11 cellular contexts compared by ENCODE assay signal in the genomic region with DNA sequence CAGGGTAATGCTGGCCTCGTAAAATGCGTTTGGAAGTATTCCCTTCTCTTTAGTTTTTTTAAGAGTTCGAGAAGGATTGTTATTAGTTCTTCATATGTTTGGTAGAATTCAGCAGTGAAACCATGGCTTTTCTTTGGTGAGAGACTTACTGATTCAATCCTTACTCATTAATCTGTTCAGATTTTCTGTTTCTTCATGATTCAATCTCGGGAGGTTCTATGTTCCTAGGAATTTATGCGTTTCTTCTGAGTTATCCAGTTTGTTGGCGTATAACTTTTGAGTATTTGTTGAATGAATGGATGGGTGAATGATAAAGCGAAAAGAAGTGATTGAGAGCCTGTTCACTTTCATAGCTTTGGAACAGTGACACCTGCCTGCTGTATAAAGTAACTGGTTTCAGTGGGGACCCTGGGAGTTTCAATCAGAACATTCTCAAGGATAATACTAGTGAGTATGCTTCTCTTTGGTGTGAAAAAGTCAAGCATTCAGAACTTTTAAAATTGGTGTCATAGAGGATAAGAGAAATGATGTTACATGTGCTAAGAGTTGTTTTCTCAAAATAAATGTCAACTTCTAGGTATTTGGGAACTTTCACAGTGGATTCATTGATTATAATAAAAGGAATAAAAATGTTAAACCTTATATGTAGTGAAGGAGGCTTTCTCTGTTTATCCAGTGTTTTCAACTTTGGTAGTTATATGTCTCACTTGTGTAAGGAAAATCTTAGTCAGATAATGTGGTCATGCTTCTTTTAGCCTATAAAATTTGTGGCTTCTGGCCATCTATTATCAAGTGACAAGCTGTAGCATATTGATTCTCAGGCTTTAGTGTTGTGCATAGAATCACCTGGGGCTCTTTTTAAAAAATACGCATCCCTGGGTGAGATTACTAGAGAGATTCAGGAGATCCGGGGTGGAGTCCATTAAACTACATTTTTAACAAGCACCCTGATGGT. TPM values are rescaled to one million over a fixed set of nuclear protein-coding genes. Genes with fewer than 3 reads are reported as not detected.
A peak's percentile ranks its signal among the peaks of the same experiment; 100 is the strongest.
DNase-seq lines count a peak whose midpoint lies in the region; ATAC-seq and TF ChIP-seq lines count a peak whose summit lies in the region.
"Had no signal": no experiment of that assay in that cellular context is flagged by ENCODE, and none has a peak within 500 bp of the region (broad histone marks: within the 10 kb centered on the region; RNA-seq: fewer than 3 reads in every experiment).

No MANE protein-coding gene starts in this region.

- peaks cover 6% of the 10 kb centered on the region; the same call in 1 of the 2 replicates for H3F3A ChIP-seq in PC-9 (ENCODE audit: insufficient read depth, low read depth)

- 0 out of 2 replicates have a peak overlapping the region, but pooled peaks have one; percentile 2 for H3K27ac ChIP-seq in PC-9
- H3K27ac ChIP-seq: upper lobe of right lung had no signal

- no peaks in the 10 kb centered on the region for H3K9me2 ChIP-seq in PC-9 (ENCODE audit: insufficient read depth)

- no TSS peak for BruUV-seq in PC-9 (replicated peaks; lab: Mats Ljungman, UMichigan)

- no peak overlapping the region for H3K4me3 Mint-ChIP-seq in activated T-cell treated with anti-CD3 and anti-CD28 coated beads, Interleukin-2, amount 50 U/mL, for 24 hours
- H3K4me3 Mint-ChIP-seq in glutamatergic neuron (ENCODE audit: unreplicated experiment), result no peak overlapping the region
- H3K4me3 Mint-ChIP-seq: mesothelial cell of epicardium had no signal

- H3K4me2 ChIP-seq in PC-9, result no peak overlapping the region

- TF ChIP-seq POLR2A in GM18505 (IDR thresholded peaks at IDR 0.05; ENCODE audit: borderline replicate concordance, extremely low read depth, insufficient read depth, insufficient read length), result no peak

- peaks cover 23% of the 10 kb centered on the region for H4K20me1 ChIP-seq in PC-9 (ENCODE audit: insufficient read depth)

- POLR2A ChIA-PET in PC-9 (lab: Charles Lee; ENCODE audit: unreplicated experiment), result no interaction called here

- ATAC-seq in stimulated activated naive CD8-positive, alpha-beta T cell treated with anti-CD3 and anti-CD28 coated beads, Interleukin-15, Interleukin-2, amounts not matched to agents 100 U/mL and 50 U/mL, for 24 hours, result peak; percentile 30
- ATAC-seq in GM18505 (IDR thresholded peaks at IDR 0.05; ENCODE audit: unreplicated experiment), result no peak

- peaks cover 4% of the 10 kb centered on the region; the same call in 1 of the 2 replicates for H3K36me3 ChIP-seq in PC-9 (ENCODE audit: low read depth)
- H3K36me3 ChIP-seq: upper lobe of right lung had no signal

- H2AFZ ChIP-seq in PC-9, result no peak overlapping the region

- no peaks in the 10 kb centered on the region for H3K9me3 Mint-ChIP-seq in activated T-cell treated with anti-CD3 and anti-CD28 coated beads, Interleukin-2, amount 50 U/mL, for 24 hours
- peaks cover 2% of the 10 kb centered on the region for H3K9me3 Mint-ChIP-seq in glutamatergic neuron (ENCODE audit: unreplicated experiment)
- H3K9me3 Mint-ChIP-seq: mesothelial cell of epicardium had no signal

- TF ChIP-seq CTCF in PC-9 (conservative IDR thresholded peaks at IDR 0.05) (peak; percentile 54; the same call in 1 of the 2 replicates), glutamatergic neuron (IDR thresholded peaks at IDR 0.05; ENCODE audit: partially characterized antibody, unreplicated experiment) (no peak)

- H3K4me1 ChIP-seq in PC-9 (replicated peaks; ENCODE audit: insufficient read depth), result no peaks in the 10 kb centered on the region

- H3K79me2 ChIP-seq in PC-9 (ENCODE audit: low read depth), result peaks cover 92% of the 10 kb centered on the region

- CTCF ChIA-PET in PC-9 (lab: Charles Lee), result interaction anchor here (0.7 kb wide), 1 partner anchor 70 kb away, joined by 4 read pairs; no protein-coding TSS in a partner anchor

- peaks cover 9% of the 10 kb centered on the region for H3K36me3 Mint-ChIP-seq in activated T-cell treated with anti-CD3 and anti-CD28 coated beads, Interleukin-2, amount 50 U/mL, for 24 hours (ENCODE audit: low read depth)
- no peaks in the 10 kb centered on the region for H3K36me3 Mint-ChIP-seq in glutamatergic neuron (ENCODE audit: unreplicated experiment)

- no peaks in the 10 kb centered on the region for H3K9me3 ChIP-seq in PC-9 (ENCODE audit: insufficient read depth, low read depth)
- H3K9me3 ChIP-seq: upper lobe of right lung had no signal

- DNase-seq in activated T-cell treated with anti-CD3 and anti-CD28 coated beads, Interleukin-2, amount 50 U/mL, for 24 hours, result no peak
- no peak for DNase-seq in activated T-cell treated with anti-CD3 and anti-CD28 coated beads, Interleukin-2, amount 50 U/mL, for 48 hours
- DNase-seq in PC-9, result no peak
- DNase-seq in fibroblast of gingiva (ENCODE audit: low read depth), result peak; percentile 16
- DNase-seq in stimulated activated naive CD8-positive, alpha-beta T cell treated with anti-CD3 and anti-CD28 coated beads, Interleukin-15, Interleukin-2, amounts not matched to agents 100 U/mL and 50 U/mL, for 24 hours, result no peak
- no peak for DNase-seq in GM19240 (ENCODE audit: insufficient read length, low spot score)
- no peak for DNase-seq in glutamatergic neuron
- DNase-seq: SHP77 treated with DMSO at 0.1 percent for 48 hours, upper lobe of right lung had no signal

- H3K4me3 ChIP-seq in PC-9, result no peak overlapping the region
- H3K4me3 ChIP-seq: upper lobe of right lung had no signal

- H3K27ac Mint-ChIP-seq in activated T-cell treated with anti-CD3 and anti-CD28 coated beads, Interleukin-2, amount 50 U/mL, for 24 hours, result peak overlapping the region; percentile 83
- H3K27ac Mint-ChIP-seq in glutamatergic neuron (ENCODE audit: unreplicated experiment), result no peak overlapping the region
- H3K27ac Mint-ChIP-seq: mesothelial cell of epicardium had no signal

- peaks cover 57% of the 10 kb centered on the region for H3K4me1 Mint-ChIP-seq in activated T-cell treated with anti-CD3 and anti-CD28 coated beads, Interleukin-2, amount 50 U/mL, for 24 hours (ENCODE audit: low read depth)
- peaks cover 2% of the 10 kb centered on the region for H3K4me1 Mint-ChIP-seq in glutamatergic neuron (ENCODE audit: low read depth, unreplicated experiment)

- intact Hi-C loops in PC-9 (cut with micrococcal nuclease; ENCODE audit: unreplicated experiment), result no loop called here

- no peaks in the 10 kb centered on the region for H3K27me3 Mint-ChIP-seq in activated T-cell treated with anti-CD3 and anti-CD28 coated beads, Interleukin-2, amount 50 U/mL, for 24 hours
- no peaks in the 10 kb centered on the region for H3K27me3 Mint-ChIP-seq in glutamatergic neuron (ENCODE audit: unreplicated experiment)

- no peaks in the 10 kb centered on the region for H3K27me3 ChIP-seq in PC-9 (ENCODE audit: insufficient read depth, low read depth)
- H3K27me3 ChIP-seq: upper lobe of right lung had no signal

RNA-seq across cellular contexts. Expression of gene LRCH3, which starts 11.7 kb away (rescaled TPM):
- 51.9 and 71.5 TPM in 2 replicates for total RNA-seq in PC-9 (2021)
- 79.0 TPM for total RNA-seq in glutamatergic neuron (ENCODE audit: unreplicated experiment)

RNA-seq across cellular contexts. Expression of gene FYTTD1, which starts 53.1 kb away (rescaled TPM):
- total RNA-seq in PC-9 (2021) (75.4 and 78.3 TPM in 2 replicates), glutamatergic neuron (ENCODE audit: unreplicated experiment) (51.6 TPM)
